Comparison of ENCODE assay signal across 20 cellular contexts in genomic region chr2:3503046-3503445, GRCh38. TPM values are rescaled to one million over a fixed set of nuclear protein-coding genes. Genes with fewer than 3 reads are reported as not detected.
DNase-seq lines count a peak whose midpoint lies in the region; ATAC-seq, FAIRE-seq and TF ChIP-seq lines count a peak whose summit lies in the region.
"Had no signal": no experiment of that assay in that cellular context is flagged by ENCODE, and none has a peak within 500 bp of the region (broad histone marks: within the 10 kb centered on the region; RNA-seq: fewer than 3 reads in every experiment).

No MANE protein-coding gene starts in this region.

- H3F3A ChIP-seq in SK-N-SH (replicated peaks; ENCODE audit: insufficient read depth) = no peaks in the 10 kb centered on the region

- H3K9ac ChIP-seq in H9 (ENCODE audit: extremely low read depth, insufficient read length, low read length) (no peak overlapping the region), SK-N-SH (no peak overlapping the region)

- no peak overlapping the region for H3K18ac ChIP-seq in H9 (ENCODE audit: insufficient read length, low read depth, low read length)

- H3K27ac Mint-ChIP-seq in H9 (no peak overlapping the region), nephron progenitor cell (peak overlapping the region; percentile 83)

- H3K4me3 ChIP-seq in A549 (no peak overlapping the region), bronchial epithelial cell (ENCODE audit: low read depth, low read length) (no peak overlapping the region), SK-N-SH (ENCODE audit: low read depth in 2 of 2, low read length in 1 of 2) (no peak overlapping the region)
- H3K4me3 ChIP-seq: HAP-1 had no signal

- H3K14ac ChIP-seq in H9 (ENCODE audit: insufficient read depth, low read length) = no peak overlapping the region

- H3K4me3 Mint-ChIP-seq in H9 (no peak overlapping the region), nephron progenitor cell (no peak overlapping the region)
- H3K4me3 Mint-ChIP-seq: IgD-negative memory B cell had no signal

- H3K36me3 Mint-ChIP-seq in H9 (ENCODE audit: insufficient read depth in 1 of 3, low read depth in 3 of 3) = peaks cover 10 to 36% (median 12%) of the 10 kb centered on the region in 3 experiments
- H3K36me3 Mint-ChIP-seq in nephron progenitor cell (ENCODE audit: low read depth) = peaks cover 65% of the 10 kb centered on the region

- DNase-seq in A549 (ENCODE audit: low read depth in 1 of 2, low spot score in 1 of 2) = no peak
- DNase-seq in H9 = no peak
- no peak for DNase-seq in bronchial epithelial cell (ENCODE audit: low read depth)
- DNase-seq in nephron progenitor cell = no peak
- DNase-seq in GM19239 (ENCODE audit: insufficient read length, low spot score) = no peak
- DNase-seq in SK-N-SH = no peak
- DNase-seq in NCI-H187 (lab: John Stamatoyannopoulos, UW) = no peak
- DNase-seq: 8988T, AML-193, C1 segment of cervical spinal cord, EL, GF-D8, Karpas-422, NCI-H1694 treated with DMSO at 0.1 percent for 48 hours, NCI-H446, NCI-H526, SHP77 had no signal

- TF ChIP-seq RAD21 in A549 (conservative IDR thresholded peaks at IDR 0.05 in 1 of 2, IDR thresholded peaks at IDR 0.05 in 1 of 2) (no peak), SK-N-SH (IDR thresholded peaks at IDR 0.05; ENCODE audit: low read length) (no peak)

- ATAC-seq in A549 (no peak), HG02852 (IDR thresholded peaks at IDR 0.05; ENCODE audit: unreplicated experiment) (no peak)

- H3K23ac ChIP-seq in H9 (ENCODE audit: insufficient read length, low read depth, low read length) = peak overlapping the region; percentile 1

- H3K27ac ChIP-seq in A549 (no peak overlapping the region), H9 (ENCODE audit: insufficient read length, low read depth, low read length) (no peak overlapping the region), SK-N-SH (ENCODE audit: low read depth in 2 of 2, low read length in 1 of 2) (no peak overlapping the region)

- H3K27me3 ChIP-seq in H9 (ENCODE audit: insufficient read depth, low read length) (no peaks in the 10 kb centered on the region), bronchial epithelial cell (ENCODE audit: control insufficient read depth, insufficient read depth, low read length) (no peaks in the 10 kb centered on the region), SK-N-SH (ENCODE audit: insufficient read depth) (no peaks in the 10 kb centered on the region)

- H3K36me3 ChIP-seq in bronchial epithelial cell (ENCODE audit: control insufficient read depth, insufficient read depth, low read length) = peaks cover 10% of the 10 kb centered on the region
- H3K36me3 ChIP-seq in SK-N-SH (replicated peaks in 1 of 2; ENCODE audit: control insufficient read depth in 1 of 2, insufficient read depth in 2 of 2, low read length in 1 of 2) = peaks cover 33 to 48% of the 10 kb centered on the region in 2 experiments

- H2AFZ ChIP-seq in H9 (ENCODE audit: low read length) (no peak overlapping the region), SK-N-SH (ENCODE audit: low read depth) (no peak overlapping the region)

- FAIRE-seq in A549 (lab: Jason Lieb, UNC) = no peak
- peak; percentile 100 for FAIRE-seq in bronchial epithelial cell (lab: Jason Lieb, UNC)
- no peak for FAIRE-seq in GM19239 (lab: Jason Lieb, UNC)

- no peak overlapping the region for H4K5ac ChIP-seq in H9 (ENCODE audit: insufficient read length, low read depth, low read length)

- CTCF ChIA-PET in A549 (lab: Yijun Ruan, JAX) (interaction anchor here (0.7 kb wide), 1 partner anchor 19 kb away, joined by 3 read pairs; no protein-coding TSS in a partner anchor), SK-N-SH (lab: Yijun Ruan, JAX) (no interaction called here)

- no peak overlapping the region for H3K4me2 ChIP-seq in A549
- H3K4me2 ChIP-seq in H9 (ENCODE audit: insufficient read depth, insufficient read length, low read length) = no peak overlapping the region
- H3K4me2 ChIP-seq in SK-N-SH = no peak overlapping the region

- H3K56ac ChIP-seq in H9 (ENCODE audit: insufficient read length, low read depth, low read length) = no peak overlapping the region

- no peak overlapping the region for H2BK5ac ChIP-seq in H9 (ENCODE audit: insufficient read length, low read length)

- no peaks in the 10 kb centered on the region for H3K4me1 Mint-ChIP-seq in H9
- H3K4me1 Mint-ChIP-seq in nephron progenitor cell = peaks cover 17% of the 10 kb centered on the region

- H3K4me1 ChIP-seq in A549 (no peaks in the 10 kb centered on the region), H9 (ENCODE audit: insufficient read depth, low read length) (no peaks in the 10 kb centered on the region), SK-N-SH (ENCODE audit: control insufficient read depth in 1 of 2, insufficient read depth in 2 of 2, low read depth in 1 of 2, low read length in 1 of 2) (no peaks in the 10 kb centered on the region)
- H3K4me1 ChIP-seq: HAP-1 had no signal

- H4K20me1 ChIP-seq in H9 (ENCODE audit: control insufficient read depth, insufficient read depth, insufficient read length) (no peaks in the 10 kb centered on the region), SK-N-SH (ENCODE audit: insufficient read depth) (no peaks in the 10 kb centered on the region)

- H4K8ac ChIP-seq in H9 (replicated peaks; ENCODE audit: insufficient read length, low read depth, low read length) = peak overlapping the region; percentile 97

- no peak overlapping the region for H2BK12ac ChIP-seq in H9 (ENCODE audit: insufficient read length, low read depth, low read length)

- H3K79me2 ChIP-seq in H9 (ENCODE audit: insufficient read depth, low read length) = no peaks in the 10 kb centered on the region
- H3K79me2 ChIP-seq in SK-N-SH (ENCODE audit: insufficient read depth) = no peaks in the 10 kb centered on the region

- H2BK15ac ChIP-seq in H9 (ENCODE audit: low read depth, low read length) = no peak overlapping the region

- TF ChIP-seq EP300 in A549 (IDR thresholded peaks at IDR 0.05) = no peak
- no peak for TF ChIP-seq EP300 in SK-N-SH (IDR thresholded peaks at IDR 0.05; ENCODE audit: borderline replicate concordance in 1 of 2, low read depth in 1 of 2, low read length in 1 of 2)

- no peaks in the 10 kb centered on the region for H3K9me3 Mint-ChIP-seq in H9
- H3K9me3 Mint-ChIP-seq in nephron progenitor cell = peaks cover 12% of the 10 kb centered on the region

- TF ChIP-seq POLR2A in A549 (IDR thresholded peaks at IDR 0.05; ENCODE audit: low read length) = peak; percentile 31; the same call in 1 of the 2 replicates

- 90% methylated on average over 14 of the region's 14 CpGs for WGBS in A549 (ENCODE audit: missing lambda C conversion rate)
- WGBS in H9 (ENCODE audit: extremely low coverage, insufficient read length, low lambda C conversion rate) = no CpG with 5 or more reads among the region's 14 CpGs
- WGBS in SK-N-SH (ENCODE audit: low lambda C conversion rate) = 92% methylated on average over 14 of the region's 14 CpGs

- H2BK20ac ChIP-seq in H9 (ENCODE audit: low read depth, low read length, poor library complexity, severe bottlenecking) = no peak overlapping the region

- no peak overlapping the region for H3K4ac ChIP-seq in H9 (ENCODE audit: low read depth, low read length)

- H2AK5ac ChIP-seq in H9 (ENCODE audit: insufficient read length, low read length) = no peak overlapping the region

- no peak overlapping the region for H2BK120ac ChIP-seq in H9 (ENCODE audit: low read depth, low read length, poor library complexity, severe bottlenecking)

- TF ChIP-seq CTCF in A549 (IDR thresholded peaks at IDR 0.05) = no peak
- TF ChIP-seq CTCF in H9 (conservative IDR thresholded peaks at IDR 0.05) = no peak
- no peak for TF ChIP-seq CTCF in bronchial epithelial cell (IDR thresholded peaks at IDR 0.05; ENCODE audit: insufficient read depth, low read length, severe bottlenecking)
- no peak for TF ChIP-seq CTCF in nephron progenitor cell (IDR thresholded peaks at IDR 0.05)
- no peak for TF ChIP-seq CTCF in SK-N-SH (IDR thresholded peaks at IDR 0.05)

- no peak overlapping the region for H3T11ph ChIP-seq in H9 (ENCODE audit: low read length)

- H3K9me2 ChIP-seq in SK-N-SH = no peaks in the 10 kb centered on the region

- H3K23me2 ChIP-seq in H9 (ENCODE audit: insufficient read length, low read depth, low read length, poor library complexity, severe bottlenecking) = no peaks in the 10 kb centered on the region

- no peaks in the 10 kb centered on the region for H3K79me1 ChIP-seq in H9 (ENCODE audit: insufficient read depth, low read depth, low read length, poor library complexity, severe bottlenecking)

- H3K9me3 ChIP-seq in A549 = no peaks in the 10 kb centered on the region
- H3K9me3 ChIP-seq in H9 (ENCODE audit: control insufficient read depth, low read depth, low read length) = no peaks in the 10 kb centered on the region
- H3K9me3 ChIP-seq in SK-N-SH = no peaks in the 10 kb centered on the region
- H3K9me3 ChIP-seq: HAP-1 had no signal

- no peaks in the 10 kb centered on the region; the same call in 1 of the 2 replicates for H3K27me3 Mint-ChIP-seq in H9 (ENCODE audit: low read depth)
- H3K27me3 Mint-ChIP-seq in nephron progenitor cell (ENCODE audit: low read depth, poor library complexity) = no peaks in the 10 kb centered on the region
- H3K27me3 Mint-ChIP-seq: IgD-negative memory B cell had no signal

- POLR2A ChIA-PET in A549 (lab: Yijun Ruan, JAX) (no interaction called here), SK-N-SH (lab: Yijun Ruan, JAX) (no interaction called here)

- H4K91ac ChIP-seq in H9 (ENCODE audit: insufficient read length, low read depth, low read length) = no peak overlapping the region

TF ChIP-seq in SK-N-SH, 30 proteins besides CTCF, POLR2A, EP300 and RAD21 (continues in another document):
- TF ChIP-seq FOXJ3 (CRISPR knock-in tag; IDR thresholded peaks at IDR 0.05) = no peak

RNA-seq across cellular contexts. Expression of gene ADI1, which starts 16.3 kb away (rescaled TPM):
- polyA plus RNA-seq in A549 (2011; rRNA removed) = 42.7 and 47.9 TPM in 2 replicates
- polyA plus RNA-seq in A549 (2012; cell fraction: cytosol; rRNA removed) = 51.6 and 55.2 TPM in 2 replicates
- polyA plus RNA-seq in A549 (2012; cell fraction: nucleus; rRNA removed) = 31.2 and 42.2 TPM in 2 replicates
- polyA plus RNA-seq in A549 (2017; fragmentation: RNase III; extraction: RNeasy Plus Mini Kit Qiagen cat#74134 plus additional on column Dnase treatment) = 78.8 to 84.6 TPM (median 84.3 TPM) in 3 replicates
- polyA minus RNA-seq in A549 (2011; rRNA and poly(A)+ RNA removed) = 18.5 and 21.4 TPM in 2 replicates
- total RNA-seq in H9 (2021) = 23.4 and 25.4 TPM in 2 replicates
- 21.9 and 29.5 TPM in 2 replicates for total RNA-seq in bronchial epithelial cell
- 49.4 and 67.2 TPM in 2 replicates for polyA plus RNA-seq in SK-N-SH (2012; rRNA removed)
- polyA plus RNA-seq in SK-N-SH (2012; cell fraction: cytosol; rRNA removed) = 72.8 and 73.1 TPM in 2 replicates
- 43.3 and 62.9 TPM in 2 replicates for polyA plus RNA-seq in SK-N-SH (2012; cell fraction: nucleus; rRNA removed)

RNA-seq across cellular contexts. Expression of gene RNASEH1, which starts 55.1 kb away (rescaled TPM):
- polyA plus RNA-seq in A549 (2011; rRNA removed) (39.7 and 54.3 TPM in 2 replicates), A549 (2017; fragmentation: RNase III; extraction: RNeasy Plus Mini Kit Qiagen cat#74134 plus additional on column Dnase treatment) (55.3 to 59.2 TPM (median 56.8 TPM) in 3 replicates), SK-N-SH (2012; rRNA removed) (34.4 and 35.3 TPM in 2 replicates)
- polyA plus RNA-seq in A549 (2012; cell fraction: cytosol; rRNA removed) = 35.6 and 37.8 TPM in 2 replicates
- polyA plus RNA-seq in A549 (2012; cell fraction: nucleus; rRNA removed) = 16.6 and 20.6 TPM in 2 replicates
- 25.5 and 26.8 TPM in 2 replicates for polyA minus RNA-seq in A549 (2011; rRNA and poly(A)+ RNA removed)
- total RNA-seq in H9 (2021) (40.4 and 42.0 TPM in 2 replicates), bronchial epithelial cell (43.1 and 51.9 TPM in 2 replicates)
- 35.8 and 36.2 TPM in 2 replicates for polyA plus RNA-seq in SK-N-SH (2012; cell fraction: cytosol; rRNA removed)
- 24.7 and 30.1 TPM in 2 replicates for polyA plus RNA-seq in SK-N-SH (2012; cell fraction: nucleus; rRNA removed)
